1 cellular context compared by ENCODE assay signal in genomic region chr5:88818296-88818695, GRCh38.
TF ChIP-seq lines count a peak whose summit lies in the region.

No MANE protein-coding gene starts in this region.

TF ChIP-seq in GM12878, 131 proteins besides CTCF, POLR2A, EP300 and RAD21:
- TF ChIP-seq, protein P1, sequence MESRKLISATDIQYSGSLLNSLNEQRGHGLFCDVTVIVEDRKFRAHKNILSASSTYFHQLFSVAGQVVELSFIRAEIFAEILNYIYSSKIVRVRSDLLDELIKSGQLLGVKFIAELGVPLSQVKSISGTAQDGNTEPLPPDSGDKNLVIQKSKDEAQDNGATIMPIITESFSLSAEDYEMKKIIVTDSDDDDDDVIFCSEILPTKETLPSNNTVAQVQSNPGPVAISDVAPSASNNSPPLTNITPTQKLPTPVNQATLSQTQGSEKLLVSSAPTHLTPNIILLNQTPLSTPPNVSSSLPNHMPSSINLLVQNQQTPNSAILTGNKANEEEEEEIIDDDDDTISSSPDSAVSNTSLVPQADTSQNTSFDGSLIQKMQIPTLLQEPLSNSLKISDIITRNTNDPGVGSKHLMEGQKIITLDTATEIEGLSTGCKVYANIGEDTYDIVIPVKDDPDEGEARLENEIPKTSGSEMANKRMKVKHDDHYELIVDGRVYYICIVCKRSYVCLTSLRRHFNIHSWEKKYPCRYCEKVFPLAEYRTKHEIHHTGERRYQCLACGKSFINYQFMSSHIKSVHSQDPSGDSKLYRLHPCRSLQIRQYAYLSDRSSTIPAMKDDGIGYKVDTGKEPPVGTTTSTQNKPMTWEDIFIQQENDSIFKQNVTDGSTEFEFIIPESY (IDR thresholded peaks at IDR 0.05) = no peak
- TF ChIP-seq ZNF592 (IDR thresholded peaks at IDR 0.05) (no peak), ATF7 (IDR thresholded peaks at IDR 0.05; ENCODE audit: low read depth) (no peak), MLLT1 (IDR thresholded peaks at IDR 0.05) (peak; percentile 31; the same call in 1 of the 2 replicates), JUND (IDR thresholded peaks at IDR 0.05; ENCODE audit: low read depth, low read length) (no peak), E2F4 (IDR thresholded peaks at IDR 0.05; ENCODE audit: low read depth, low read length) (no peak)
TF ChIP-seq in GM12878: peak in this region for 1.
